ENCODE assay signal across 1 cellular context in the genomic region with DNA sequence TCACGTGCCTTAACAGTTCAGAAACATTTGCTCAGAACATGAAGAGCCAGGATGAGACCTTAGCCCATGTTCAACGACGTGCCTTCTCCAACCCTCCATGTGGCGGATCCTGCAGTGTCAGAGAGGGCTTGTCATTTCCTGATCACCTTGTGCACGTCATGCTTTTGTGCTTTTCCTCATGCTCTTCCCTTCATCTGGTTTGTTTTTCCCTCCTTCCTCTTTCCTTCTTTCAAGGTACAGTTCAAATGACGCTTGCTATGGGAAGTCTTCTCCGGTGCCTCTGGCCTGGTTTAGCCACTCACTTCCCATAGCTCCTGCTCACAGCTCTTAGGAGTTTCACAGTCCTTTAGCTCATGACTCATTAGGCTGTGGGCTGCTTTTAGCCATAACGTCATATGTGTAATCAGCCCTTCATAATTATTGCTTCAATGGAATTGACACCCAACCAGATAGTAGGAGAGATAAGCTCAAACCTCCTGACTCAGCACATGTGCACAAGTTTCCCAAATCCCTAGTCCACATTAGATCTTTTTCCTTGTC.
TF ChIP-seq lines count a peak whose summit lies in the region.

No MANE protein-coding gene starts in this region.

TF ChIP-seq in HEK293, 187 proteins besides CTCF, POLR2A, EP300 and RAD21 (continued from another document and continues in another):
- TF ChIP-seq, protein P1, sequence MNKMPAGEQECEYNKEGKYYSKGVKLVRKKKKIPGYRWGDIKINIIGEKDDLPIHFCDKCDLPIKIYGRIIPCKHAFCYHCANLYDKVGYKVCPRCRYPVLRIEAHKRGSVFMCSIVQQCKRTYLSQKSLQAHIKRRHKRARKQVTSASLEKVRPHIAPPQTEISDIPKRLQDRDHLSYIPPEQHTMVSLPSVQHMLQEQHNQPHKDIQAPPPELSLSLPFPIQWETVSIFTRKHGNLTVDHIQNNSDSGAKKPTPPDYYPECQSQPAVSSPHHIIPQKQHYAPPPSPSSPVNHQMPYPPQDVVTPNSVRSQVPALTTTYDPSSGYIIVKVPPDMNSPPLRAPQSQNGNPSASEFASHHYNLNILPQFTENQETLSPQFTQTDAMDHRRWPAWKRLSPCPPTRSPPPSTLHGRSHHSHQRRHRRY (tag by site-specific recombination; IDR thresholded peaks at IDR 0.05), result no peak
- TF ChIP-seq, protein P2, sequence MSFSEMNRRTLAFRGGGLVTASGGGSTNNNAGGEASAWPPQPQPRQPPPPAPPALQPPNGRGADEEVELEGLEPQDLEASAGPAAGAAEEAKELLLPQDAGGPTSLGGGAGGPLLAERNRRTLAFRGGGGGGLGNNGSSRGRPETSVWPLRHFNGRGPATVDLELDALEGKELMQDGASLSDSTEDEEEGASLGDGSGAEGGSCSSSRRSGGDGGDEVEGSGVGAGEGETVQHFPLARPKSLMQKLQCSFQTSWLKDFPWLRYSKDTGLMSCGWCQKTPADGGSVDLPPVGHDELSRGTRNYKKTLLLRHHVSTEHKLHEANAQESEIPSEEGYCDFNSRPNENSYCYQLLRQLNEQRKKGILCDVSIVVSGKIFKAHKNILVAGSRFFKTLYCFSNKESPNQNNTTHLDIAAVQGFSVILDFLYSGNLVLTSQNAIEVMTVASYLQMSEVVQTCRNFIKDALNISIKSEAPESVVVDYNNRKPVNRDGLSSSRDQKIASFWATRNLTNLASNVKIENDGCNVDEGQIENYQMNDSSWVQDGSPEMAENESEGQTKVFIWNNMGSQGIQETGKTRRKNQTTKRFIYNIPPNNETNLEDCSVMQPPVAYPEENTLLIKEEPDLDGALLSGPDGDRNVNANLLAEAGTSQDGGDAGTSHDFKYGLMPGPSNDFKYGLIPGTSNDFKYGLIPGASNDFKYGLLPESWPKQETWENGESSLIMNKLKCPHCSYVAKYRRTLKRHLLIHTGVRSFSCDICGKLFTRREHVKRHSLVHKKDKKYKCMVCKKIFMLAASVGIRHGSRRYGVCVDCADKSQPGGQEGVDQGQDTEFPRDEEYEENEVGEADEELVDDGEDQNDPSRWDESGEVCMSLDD (tag by site-specific recombination; IDR thresholded peaks at IDR 0.05), result no peak
- TF ChIP-seq ZIC2 (tag by site-specific recombination; IDR thresholded peaks at IDR 0.05), result no peak
- TF ChIP-seq, protein P3, sequence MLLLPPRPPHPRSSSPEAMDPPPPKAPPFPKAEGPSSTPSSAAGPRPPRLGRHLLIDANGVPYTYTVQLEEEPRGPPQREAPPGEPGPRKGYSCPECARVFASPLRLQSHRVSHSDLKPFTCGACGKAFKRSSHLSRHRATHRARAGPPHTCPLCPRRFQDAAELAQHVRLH (tag by site-specific recombination; IDR thresholded peaks at IDR 0.05), result no peak
- TF ChIP-seq, protein P4, sequence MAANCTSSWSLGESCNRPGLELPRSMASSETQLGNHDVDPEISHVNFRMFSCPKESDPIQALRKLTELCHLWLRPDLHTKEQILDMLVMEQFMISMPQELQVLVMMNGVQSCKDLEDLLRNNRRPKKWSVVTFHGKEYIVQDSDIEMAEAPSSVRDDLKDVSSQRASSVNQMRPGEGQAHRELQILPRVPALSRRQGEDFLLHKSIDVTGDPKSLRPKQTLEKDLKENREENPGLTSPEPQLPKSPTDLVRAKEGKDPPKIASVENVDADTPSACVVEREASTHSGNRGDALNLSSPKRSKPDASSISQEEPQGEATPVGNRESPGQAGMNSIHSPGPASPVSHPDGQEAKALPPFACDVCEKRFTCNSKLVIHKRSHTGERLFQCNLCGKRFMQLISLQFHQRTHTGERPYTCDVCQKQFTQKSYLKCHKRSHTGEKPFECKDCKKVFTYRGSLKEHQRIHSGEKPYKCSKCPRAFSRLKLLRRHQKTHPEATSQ (tag by site-specific recombination; IDR thresholded peaks at IDR 0.05), result no peak
- peak; percentile 94 for TF ChIP-seq ZBTB21 (tag by site-specific recombination; IDR thresholded peaks at IDR 0.05)
- TF ChIP-seq SP7 (tag by site-specific recombination; IDR thresholded peaks at IDR 0.05), result peak; percentile 98
- no peak for TF ChIP-seq KLF9 (tag by site-specific recombination; IDR thresholded peaks at IDR 0.05; ENCODE audit: low read depth)
- TF ChIP-seq KLF16 (tag by site-specific recombination; IDR thresholded peaks at IDR 0.05), result peak; percentile 69; the same call in 1 of the 2 replicates
- TF ChIP-seq ZNF521 (tag by site-specific recombination; IDR thresholded peaks at IDR 0.05), result no peak
- TF ChIP-seq, protein P5, sequence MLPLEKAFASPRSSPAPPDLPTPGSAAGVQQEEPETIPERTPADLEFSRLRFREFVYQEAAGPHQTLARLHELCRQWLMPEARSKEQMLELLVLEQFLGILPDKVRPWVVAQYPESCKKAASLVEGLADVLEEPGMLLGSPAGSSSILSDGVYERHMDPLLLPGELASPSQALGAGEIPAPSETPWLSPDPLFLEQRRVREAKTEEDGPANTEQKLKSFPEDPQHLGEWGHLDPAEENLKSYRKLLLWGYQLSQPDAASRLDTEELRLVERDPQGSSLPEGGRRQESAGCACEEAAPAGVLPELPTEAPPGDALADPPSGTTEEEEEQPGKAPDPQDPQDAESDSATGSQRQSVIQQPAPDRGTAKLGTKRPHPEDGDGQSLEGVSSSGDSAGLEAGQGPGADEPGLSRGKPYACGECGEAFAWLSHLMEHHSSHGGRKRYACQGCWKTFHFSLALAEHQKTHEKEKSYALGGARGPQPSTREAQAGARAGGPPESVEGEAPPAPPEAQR (tag by site-specific recombination; IDR thresholded peaks at IDR 0.05), result no peak
- no peak for TF ChIP-seq BCL11A (tag by site-specific recombination; IDR thresholded peaks at IDR 0.05; ENCODE audit: low read depth)
- peak; percentile 43; the same call in 1 of the 2 replicates for TF ChIP-seq IKZF3 (tag by site-specific recombination; IDR thresholded peaks at IDR 0.05)
- TF ChIP-seq ZNF654 (tag by site-specific recombination; IDR thresholded peaks at IDR 0.05; ENCODE audit: low read depth), result no peak; the same call in 1 of the 2 replicates
- peak; percentile 96 for TF ChIP-seq ZEB2 (tag by site-specific recombination; IDR thresholded peaks at IDR 0.05)
- TF ChIP-seq, protein P6, sequence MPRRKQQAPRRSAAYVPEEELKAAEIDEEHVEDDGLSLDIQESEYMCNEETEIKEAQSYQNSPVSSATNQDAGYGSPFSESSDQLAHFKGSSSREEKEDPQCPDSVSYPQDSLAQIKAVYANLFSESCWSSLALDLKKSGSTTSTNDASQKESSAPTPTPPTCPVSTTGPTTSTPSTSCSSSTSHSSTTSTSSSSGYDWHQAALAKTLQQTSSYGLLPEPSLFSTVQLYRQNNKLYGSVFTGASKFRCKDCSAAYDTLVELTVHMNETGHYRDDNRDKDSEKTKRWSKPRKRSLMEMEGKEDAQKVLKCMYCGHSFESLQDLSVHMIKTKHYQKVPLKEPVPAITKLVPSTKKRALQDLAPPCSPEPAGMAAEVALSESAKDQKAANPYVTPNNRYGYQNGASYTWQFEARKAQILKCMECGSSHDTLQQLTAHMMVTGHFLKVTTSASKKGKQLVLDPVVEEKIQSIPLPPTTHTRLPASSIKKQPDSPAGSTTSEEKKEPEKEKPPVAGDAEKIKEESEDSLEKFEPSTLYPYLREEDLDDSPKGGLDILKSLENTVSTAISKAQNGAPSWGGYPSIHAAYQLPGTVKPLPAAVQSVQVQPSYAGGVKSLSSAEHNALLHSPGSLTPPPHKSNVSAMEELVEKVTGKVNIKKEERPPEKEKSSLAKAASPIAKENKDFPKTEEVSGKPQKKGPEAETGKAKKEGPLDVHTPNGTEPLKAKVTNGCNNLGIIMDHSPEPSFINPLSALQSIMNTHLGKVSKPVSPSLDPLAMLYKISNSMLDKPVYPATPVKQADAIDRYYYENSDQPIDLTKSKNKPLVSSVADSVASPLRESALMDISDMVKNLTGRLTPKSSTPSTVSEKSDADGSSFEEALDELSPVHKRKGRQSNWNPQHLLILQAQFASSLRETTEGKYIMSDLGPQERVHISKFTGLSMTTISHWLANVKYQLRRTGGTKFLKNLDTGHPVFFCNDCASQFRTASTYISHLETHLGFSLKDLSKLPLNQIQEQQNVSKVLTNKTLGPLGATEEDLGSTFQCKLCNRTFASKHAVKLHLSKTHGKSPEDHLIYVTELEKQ (tag by site-specific recombination; IDR thresholded peaks at IDR 0.05; ENCODE audit: borderline replicate concordance), result peak; percentile 89
- TF ChIP-seq PRDM1 (tag by site-specific recombination; IDR thresholded peaks at IDR 0.05), result peak; percentile 52; the same call in 1 of the 2 replicates
- TF ChIP-seq AEBP2 (tag by site-specific recombination; IDR thresholded peaks at IDR 0.05; ENCODE audit: borderline replicate concordance), result no peak
- TF ChIP-seq ZBTB44 (tag by site-specific recombination; IDR thresholded peaks at IDR 0.05), result 0 out of 2 replicates have a peak, but pooled peaks have one; percentile 5
- TF ChIP-seq, protein P7, sequence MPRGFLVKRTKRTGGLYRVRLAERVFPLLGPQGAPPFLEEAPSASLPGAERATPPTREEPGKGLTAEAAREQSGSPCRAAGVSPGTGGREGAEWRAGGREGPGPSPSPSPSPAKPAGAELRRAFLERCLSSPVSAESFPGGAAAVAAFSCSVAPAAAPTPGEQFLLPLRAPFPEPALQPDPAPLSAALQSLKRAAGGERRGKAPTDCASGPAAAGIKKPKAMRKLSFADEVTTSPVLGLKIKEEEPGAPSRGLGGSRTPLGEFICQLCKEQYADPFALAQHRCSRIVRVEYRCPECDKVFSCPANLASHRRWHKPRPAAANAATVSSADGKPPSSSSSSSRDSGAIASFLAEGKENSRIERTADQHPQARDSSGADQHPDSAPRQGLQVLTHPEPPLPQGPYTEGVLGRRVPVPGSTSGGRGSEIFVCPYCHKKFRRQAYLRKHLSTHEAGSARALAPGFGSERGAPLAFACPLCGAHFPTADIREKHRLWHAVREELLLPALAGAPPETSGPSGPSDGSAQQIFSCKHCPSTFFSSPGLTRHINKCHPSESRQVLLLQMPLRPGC (tag by site-specific recombination; IDR thresholded peaks at IDR 0.05), result peak; percentile 93
- no peak for TF ChIP-seq ZNF626 (tag by site-specific recombination; IDR thresholded peaks at IDR 0.05)
- no peak for TF ChIP-seq ZBTB7A (tag by site-specific recombination; IDR thresholded peaks at IDR 0.05; ENCODE audit: low read depth)
- no peak for TF ChIP-seq ZNF747 (tag by site-specific recombination; IDR thresholded peaks at IDR 0.05)
- TF ChIP-seq ZNF248 (tag by site-specific recombination; IDR thresholded peaks at IDR 0.05), result no peak
- TF ChIP-seq GLIS2 (tag by site-specific recombination; IDR thresholded peaks at IDR 0.05), result no peak
- no peak for TF ChIP-seq ZBTB48 (tag by site-specific recombination; IDR thresholded peaks at IDR 0.05)
- peak; percentile 87 for TF ChIP-seq ATF2 (tag by site-specific recombination; IDR thresholded peaks at IDR 0.05; ENCODE audit: low read depth)
- TF ChIP-seq ZNF202 (tag by site-specific recombination; IDR thresholded peaks at IDR 0.05; ENCODE audit: borderline replicate concordance), result no peak
- no peak for TF ChIP-seq ZNF792 (tag by site-specific recombination; IDR thresholded peaks at IDR 0.05)
- TF ChIP-seq ZNF426 (tag by site-specific recombination; IDR thresholded peaks at IDR 0.05), result no peak
- no peak for TF ChIP-seq ZNF785 (tag by site-specific recombination; IDR thresholded peaks at IDR 0.05)
- TF ChIP-seq KLF7 (tag by site-specific recombination; IDR thresholded peaks at IDR 0.05; ENCODE audit: borderline replicate concordance), result no peak
- TF ChIP-seq ZNF658 (tag by site-specific recombination; IDR thresholded peaks at IDR 0.05), result no peak
- peak; percentile 77 for TF ChIP-seq ZBTB8A (tag by site-specific recombination; IDR thresholded peaks at IDR 0.05)
- TF ChIP-seq ZNF174 (tag by site-specific recombination; IDR thresholded peaks at IDR 0.05), result no peak
- peak; percentile 72 for TF ChIP-seq OSR2 (tag by site-specific recombination; IDR thresholded peaks at IDR 0.05)
- TF ChIP-seq ZNF561 (tag by site-specific recombination; IDR thresholded peaks at IDR 0.05; ENCODE audit: borderline replicate concordance), result no peak
